In genomic region chr6:134882426-134883038, GRCh38 we compare ENCODE assay signal across 8 cellular contexts.
DNase-seq lines count a peak whose midpoint lies in the region; ATAC-seq, FAIRE-seq and TF ChIP-seq lines count a peak whose summit lies in the region.

No MANE protein-coding gene starts in this region.

- peaks cover 3% of the 10 kb centered on the region; the same call in 1 of the 2 replicates for H3K23me2 ChIP-seq in H1 (ENCODE audit: low read depth, low read length)

- H2BK5ac ChIP-seq in H1 (ENCODE audit: low read depth, low read length), result no peak overlapping the region
- no peak overlapping the region for H2BK5ac ChIP-seq in mesendoderm (ENCODE audit: low read length)

- no peak overlapping the region for H4K91ac ChIP-seq in H1 (replicated peaks; ENCODE audit: insufficient read length, low read length)

- H3K79me2 ChIP-seq in DND-41 (ENCODE audit: insufficient read depth, low read length), result no peaks in the 10 kb centered on the region
- no peaks in the 10 kb centered on the region for H3K79me2 ChIP-seq in H1 (ENCODE audit: control insufficient read depth in 1 of 2, insufficient read depth in 2 of 2, low read length in 2 of 2)
- H3K79me2 ChIP-seq in mesendoderm (ENCODE audit: control insufficient read depth, insufficient read depth, low read length), result no peaks in the 10 kb centered on the region

- H2BK15ac ChIP-seq in H1 (ENCODE audit: low read length) (no peak overlapping the region), mesendoderm (replicated peaks; ENCODE audit: low read depth) (no peak overlapping the region)

- peak; percentile 45 for FAIRE-seq in H1 (lab: Jason Lieb, UNC)

- H4K20me1 ChIP-seq in DND-41 (ENCODE audit: insufficient read depth, low read length), result no peaks in the 10 kb centered on the region
- no peaks in the 10 kb centered on the region for H4K20me1 ChIP-seq in H1 (replicated peaks in 1 of 2; ENCODE audit: control insufficient read depth in 1 of 2, insufficient read depth in 2 of 2, low read length in 2 of 2)

- H3K4ac ChIP-seq in H1 (replicated peaks; ENCODE audit: insufficient read length, low read depth, low read length) (no peak overlapping the region), mesendoderm (ENCODE audit: low read depth, low read length) (no peak overlapping the region)

- H3K79me1 ChIP-seq in H1 (ENCODE audit: low read depth, low read length), result no peaks in the 10 kb centered on the region
- no peaks in the 10 kb centered on the region for H3K79me1 ChIP-seq in mesendoderm (ENCODE audit: low read length)

- H3K14ac ChIP-seq in H1 (ENCODE audit: insufficient read length), result no peak overlapping the region

- no peak overlapping the region for H2BK120ac ChIP-seq in H1 (replicated peaks; ENCODE audit: low read depth, low read length)
- H2BK120ac ChIP-seq in mesendoderm (ENCODE audit: low read depth, low read length), result no peak overlapping the region

- H2AFZ ChIP-seq in DND-41 (ENCODE audit: low read depth, low read length) (no peak overlapping the region), H1 (ENCODE audit: low read length) (peak overlapping the region; percentile 55)

- CTCF ChIA-PET in H1 (lab: Charles Lee; ENCODE audit: partially characterized antibody), result interaction anchor here (0.6 to 3.0 kb wide), 48 partner anchors 8 to 863 kb away, joined by 3 to 23 read pairs (median 4); no protein-coding TSS in a partner anchor

- H3K18ac ChIP-seq in H1 (ENCODE audit: extremely low read depth, low read length) (no peak overlapping the region), mesendoderm (ENCODE audit: low read length) (no peak overlapping the region)

- peaks cover 13% of the 10 kb centered on the region for H3K27me3 ChIP-seq in DND-41 (ENCODE audit: insufficient read depth, low read length, poor library complexity)
- no peaks in the 10 kb centered on the region for H3K27me3 ChIP-seq in H1 (replicated peaks in 1 of 4; ENCODE audit: control insufficient read depth in 3 of 4, extremely low read depth in 1 of 4, insufficient read depth in 3 of 4, low read length in 3 of 4)
- no peaks in the 10 kb centered on the region for H3K27me3 ChIP-seq in mesendoderm (ENCODE audit: insufficient read depth, low read length, poor library complexity)

- 51% methylated on average over 10 of the region's 10 CpGs; no CpG with 5 or more reads in 1 of the 2 experiments for WGBS in H1 (ENCODE audit: extremely low coverage in 1 of 2, insufficient coverage in 1 of 2, insufficient read length in 1 of 2, insufficient replicate concordance in 2 of 2, low coverage in 1 of 2, low lambda C conversion rate in 2 of 2, missing lambda C conversion rate in 1 of 2), 2 experiments
- WGBS in mesendoderm (ENCODE audit: extremely low coverage, insufficient coverage, low lambda C conversion rate), result no CpG with 5 or more reads among the region's 10 CpGs

- TF ChIP-seq POLR2A in H1 (IDR thresholded peaks at IDR 0.05; ENCODE audit: control extremely low read depth in 1 of 2, low read depth in 2 of 2, low read length in 2 of 2), result no peak

- H3K4me1 ChIP-seq in DND-41 (ENCODE audit: insufficient read depth, low read length), result no peaks in the 10 kb centered on the region
- H3K4me1 ChIP-seq in H1 (replicated peaks in 1 of 4; ENCODE audit: control insufficient read depth in 3 of 4, insufficient read depth in 4 of 4, low read length in 3 of 4), result no peaks in the 10 kb centered on the region
- no peaks in the 10 kb centered on the region for H3K4me1 ChIP-seq in mesendoderm (ENCODE audit: control insufficient read depth, low read depth, low read length)

- no peak overlapping the region for H2BK12ac ChIP-seq in H1 (ENCODE audit: low read depth, low read length)

- TF ChIP-seq EP300 in H1 (IDR thresholded peaks at IDR 0.05; ENCODE audit: borderline replicate concordance in 1 of 2, low read depth in 2 of 2, low read length in 2 of 2), result no peak

- H3K9ac ChIP-seq in DND-41 (ENCODE audit: low read depth, low read length), result no peak overlapping the region
- H3K9ac ChIP-seq in H1 (replicated peaks in 1 of 4; ENCODE audit: extremely low read depth in 1 of 4, low read depth in 3 of 4, low read length in 3 of 4), result no peak overlapping the region
- no peak overlapping the region for H3K9ac ChIP-seq in mesendoderm (ENCODE audit: low read length)

- peak; percentile 65; the same call in 2 of the 3 replicates for ATAC-seq in DND-41 (ENCODE audit: insufficient read depth, low read depth)
- peak; percentile 54 for ATAC-seq in HG02588 (IDR thresholded peaks at IDR 0.05; ENCODE audit: unreplicated experiment)

- H4K5ac ChIP-seq in H1 (ENCODE audit: insufficient read length, low read depth, low read length), result no peak overlapping the region
- no peak overlapping the region for H4K5ac ChIP-seq in mesendoderm (ENCODE audit: low read length)

- H3K23ac ChIP-seq in H1 (ENCODE audit: insufficient read length), result no peak overlapping the region
- H3K23ac ChIP-seq in mesendoderm (ENCODE audit: low read length), result no peak overlapping the region

- H3K27ac ChIP-seq in DND-41 (ENCODE audit: low read length) (no peak overlapping the region), H1 (ENCODE audit: low read depth, low read length) (no peak overlapping the region), mesendoderm (ENCODE audit: low read depth, low read length) (no peak overlapping the region)

- TF ChIP-seq CTCF in DND-41 (IDR thresholded peaks at IDR 0.05; ENCODE audit: borderline replicate concordance, extremely low read depth, low read length, poor library complexity, severe bottlenecking) (peak; percentile 96), H1 (IDR thresholded peaks at IDR 0.05; ENCODE audit: control extremely low read depth in 1 of 3, insufficient read depth in 1 of 3, low read depth in 1 of 3, low read length in 3 of 3) (peak; percentile 72 to 89 (median 85))

- H3K36me3 ChIP-seq in DND-41 (ENCODE audit: insufficient read depth, low read length) (no peaks in the 10 kb centered on the region), H1 (ENCODE audit: control insufficient read depth in 2 of 4, insufficient read depth in 4 of 4, low read length in 3 of 4) (no peaks in the 10 kb centered on the region), mesendoderm (ENCODE audit: control insufficient read depth, insufficient read depth, low read length) (no peaks in the 10 kb centered on the region)

- no peak overlapping the region for H2BK20ac ChIP-seq in H1 (ENCODE audit: low read length)

- peak; percentile 96 to 97 for TF ChIP-seq RAD21 in H1 (IDR thresholded peaks at IDR 0.05 in 1 of 2, conservative IDR thresholded peaks at IDR 0.05 in 1 of 2; ENCODE audit: low read depth in 2 of 2, low read length in 2 of 2)

- POLR2A ChIA-PET in H1 (lab: Charles Lee; ENCODE audit: partially characterized antibody), result interaction anchor here (0.9 kb wide), 1 partner anchor 9 kb away, joined by 3 read pairs; no protein-coding TSS in a partner anchor

- H3K4me2 ChIP-seq in DND-41 (ENCODE audit: insufficient read depth, low read length) (no peak overlapping the region), H1 (ENCODE audit: insufficient read depth in 1 of 2, low read depth in 2 of 2, low read length in 2 of 2) (no peak overlapping the region), mesendoderm (ENCODE audit: low read length) (no peak overlapping the region)

- H3K56ac ChIP-seq in H1 (replicated peaks; ENCODE audit: insufficient read length, low read depth, low read length) (no peak overlapping the region), mesendoderm (ENCODE audit: low read length) (no peak overlapping the region)

- DNase-seq in DND-41 (peak; percentile 63), NCI-H2227 (lab: John Stamatoyannopoulos, UW; ENCODE audit: unreplicated experiment) (peak; percentile 62), H1 (ENCODE audit: low read depth in 1 of 2, low spot score in 2 of 2) (peak; percentile 29 to 72), mesendoderm (peak; percentile 58), GM19240 (ENCODE audit: insufficient read length, low spot score) (no peak)
- DNase-seq in activated CD4-positive, alpha-beta T cell treated with anti-CD3 and anti-CD28 coated beads, Interleukin-2, amount 50 U/mL, for 1 hour, result peak; percentile 36
- peak in 4 of 6 experiments; percentile 3 to 48 (median 38) for DNase-seq in stimulated activated naive CD4-positive, alpha-beta T cell (lab: John Stamatoyannopoulos, UW)

- no peak overlapping the region for H3K4me3 ChIP-seq in DND-41 (ENCODE audit: low read depth in 1 of 2, low read length in 2 of 2)
- no peak overlapping the region for H3K4me3 ChIP-seq in H1 (ENCODE audit: extremely low read depth in 1 of 4, insufficient read depth in 2 of 4, low read depth in 3 of 4, low read length in 4 of 4)
- no peak overlapping the region for H3K4me3 ChIP-seq in mesendoderm (ENCODE audit: low read length)

- H4K8ac ChIP-seq in H1 (ENCODE audit: extremely low read depth, insufficient read depth, low read length) (no peak overlapping the region), mesendoderm (ENCODE audit: low read depth, low read length) (no peak overlapping the region)

- H2AK5ac ChIP-seq in H1 (ENCODE audit: low read depth, low read length), result no peak overlapping the region
- no peak overlapping the region for H2AK5ac ChIP-seq in mesendoderm (ENCODE audit: low read length)

- H3K9me3 ChIP-seq in DND-41 (ENCODE audit: insufficient read depth, low read length, severe bottlenecking), result no peaks in the 10 kb centered on the region
- H3K9me3 ChIP-seq in H1 (ENCODE audit: insufficient read depth in 2 of 2, low read depth in 1 of 2, low read length in 1 of 2), result no peaks in the 10 kb centered on the region

TF ChIP-seq in H1, 55 proteins besides CTCF, POLR2A, EP300 and RAD21:
- TF ChIP-seq KDM1A (IDR thresholded peaks at IDR 0.05; ENCODE audit: borderline replicate concordance, low read length), result no peak
- TF ChIP-seq SP1 (IDR thresholded peaks at IDR 0.05; ENCODE audit: low read depth, low read length), result no peak
